ENCODE assay signal across 8 cellular contexts in genomic region chr2:71453404-71454220, GRCh38. TPM values are rescaled to one million over a fixed set of nuclear protein-coding genes. Genes with fewer than 3 reads are reported as not detected.
DNase-seq lines count a peak whose midpoint lies in the region; ATAC-seq and TF ChIP-seq lines count a peak whose summit lies in the region.

DYSF (plus strand) TSS chr2:71453561.

- H2AFZ ChIP-seq in smooth muscle cell (ENCODE audit: low read depth), result no peak within 1 kb of the TSS

- H3K9me3 ChIP-seq in CD4-positive, alpha-beta T cell (ENCODE audit: control insufficient read depth, low read length), result no peaks in the 10 kb centered on the region
- no peaks in the 10 kb centered on the region for H3K9me3 ChIP-seq in breast epithelium
- no peaks in the 10 kb centered on the region for H3K9me3 ChIP-seq in smooth muscle cell (replicated peaks; ENCODE audit: low read depth)

- WGBS in smooth muscle cell (ENCODE audit: low lambda C conversion rate), result 2% methylated on average over 63 of the region's 66 CpGs

- no peaks in the 10 kb centered on the region for H3K36me3 ChIP-seq in breast epithelium
- H3K36me3 ChIP-seq in smooth muscle cell (ENCODE audit: low read depth), result no peaks in the 10 kb centered on the region

- H3K4me3 ChIP-seq in breast epithelium, result peak within 1 kb of the TSS; percentile 49 to 69 (median 50)
- H3K4me3 ChIP-seq in smooth muscle cell, result peak within 1 kb of the TSS; percentile 54

- no peak for ATAC-seq in CD4-positive, alpha-beta T cell (ENCODE audit: poor library complexity)
- ATAC-seq in GM19023 (IDR thresholded peaks at IDR 0.05; ENCODE audit: unreplicated experiment), result no peak
- ATAC-seq in HG02973 (IDR thresholded peaks at IDR 0.05; ENCODE audit: unreplicated experiment), result no peak
- ATAC-seq in HG03135 (IDR thresholded peaks at IDR 0.05; ENCODE audit: unreplicated experiment), result no peak

- no peak for TF ChIP-seq CTCF in CD4-positive, alpha-beta T cell (IDR thresholded peaks at IDR 0.05)
- TF ChIP-seq CTCF in breast epithelium (IDR thresholded peaks at IDR 0.05), result no peak
- TF ChIP-seq CTCF in smooth muscle cell (IDR thresholded peaks at IDR 0.05; ENCODE audit: borderline replicate concordance, insufficient read depth, poor library complexity, severe bottlenecking), result no peak

- no peak for DNase-seq in CD4-positive, alpha-beta T cell
- DNase-seq in NCI-H146 (lab: John Stamatoyannopoulos, UW) (peak; percentile 75), breast epithelium (ENCODE audit: low spot score in 2 of 2) (no peak), islet precursor cell (peak; percentile 90), smooth muscle cell (lab: John Stamatoyannopoulos, UW; ENCODE audit: unreplicated experiment) (no peak)

- no peaks in the 10 kb centered on the region for H4K20me1 ChIP-seq in smooth muscle cell (ENCODE audit: low read depth)

- no peak within 1 kb of the TSS for H3K27ac ChIP-seq in CD4-positive, alpha-beta T cell (ENCODE audit: low read depth, low read length)
- H3K27ac ChIP-seq in breast epithelium (peak within 1 kb of the TSS in 1 of 2 donors; percentile 3), smooth muscle cell (ENCODE audit: low read depth) (no peak within 1 kb of the TSS)

- H3K4me1 Mint-ChIP-seq in CD4-positive, alpha-beta T cell (ENCODE audit: low read depth), result peaks cover 16% of the 10 kb centered on the region

- H3K36me3 Mint-ChIP-seq in CD4-positive, alpha-beta T cell (ENCODE audit: low read depth), result no peaks in the 10 kb centered on the region

- peak within 1 kb of the TSS; percentile 59 for H3K4me3 Mint-ChIP-seq in CD4-positive, alpha-beta T cell

- H3K4me1 ChIP-seq in breast epithelium, result peaks cover 0 to 10% of the 10 kb centered on the region in 2 donors
- H3K4me1 ChIP-seq in smooth muscle cell (ENCODE audit: low read depth), result peaks cover 18% of the 10 kb centered on the region

- no peak for TF ChIP-seq POLR2A in breast epithelium (IDR thresholded peaks at IDR 0.05)

- H3K9me3 Mint-ChIP-seq in CD4-positive, alpha-beta T cell, result no peaks in the 10 kb centered on the region

- H3K27me3 ChIP-seq in CD4-positive, alpha-beta T cell (ENCODE audit: control insufficient read depth, insufficient read depth, low read length), result peaks cover 22% of the 10 kb centered on the region
- H3K27me3 ChIP-seq in breast epithelium (peaks cover 0 to 20% of the 10 kb centered on the region in 2 donors), smooth muscle cell (ENCODE audit: low read depth) (peaks cover 29% of the 10 kb centered on the region)

- H3K9ac ChIP-seq in smooth muscle cell (ENCODE audit: low read depth), result no peak within 1 kb of the TSS

- intact Hi-C loops in CD4-positive, alpha-beta T cell (cut with DNase I, micrococcal nuclease), result no loop called here
- intact Hi-C loops in breast epithelium (cut with DNase I; ENCODE audit: low total_unique reads), result no loop called here

- POLR2A ChIA-PET in CD4-positive, alpha-beta T cell (lab: Charles Lee), result interaction anchor here (0.6 kb wide), 1 partner anchor 79 kb away, joined by 4 read pairs; no protein-coding TSS in a partner anchor

- no peaks in the 10 kb centered on the region for H3K79me2 ChIP-seq in smooth muscle cell (ENCODE audit: low read depth)

- H3K27ac Mint-ChIP-seq in CD4-positive, alpha-beta T cell, result no peak within 1 kb of the TSS

- H3F3A ChIP-seq in smooth muscle cell (ENCODE audit: low read depth), result no peaks in the 10 kb centered on the region

- peaks cover 56% of the 10 kb centered on the region for H3K27me3 Mint-ChIP-seq in CD4-positive, alpha-beta T cell

- H3K4me2 ChIP-seq in smooth muscle cell, result peak within 1 kb of the TSS; percentile 87

- CTCF ChIA-PET in CD4-positive, alpha-beta T cell (lab: Charles Lee), result no interaction called here

RNA-seq across cellular contexts. Expression of gene DYSF, which starts in this region (rescaled TPM):
- total RNA-seq in CD4-positive, alpha-beta T cell, result under 1 TPM; 0.27 to 0.31 TPM
- total RNA-seq in breast epithelium (10 to 100 TPM in 1 of 3 donors, 1 to 10 TPM in 2; 3.0 to 15.7 (median 4.8) TPM), smooth muscle cell (1.6 and 2.1 TPM in 2 replicates)
- 0.64 and 2.5 TPM in 2 replicates for polyA plus RNA-seq in smooth muscle cell

Comparison
In these comparisons a context has a peak if more than half of its experiments do, and no peak if none do; other contexts are left out.
1. DNase-seq: peak in NCI-H146 (single experiment) and islet precursor cell (single experiment); none in CD4-positive, alpha-beta T cell (0 of 10), breast epithelium (0 of 2) and smooth muscle cell (single experiment).